8 cellular contexts compared by ENCODE assay signal in genomic region chr2:21317131-21317530, GRCh38.
A peak's percentile ranks its signal among the peaks of the same experiment; 100 is the strongest.
DNase-seq lines count a peak whose midpoint lies in the region; ATAC-seq, FAIRE-seq and TF ChIP-seq lines count a peak whose summit lies in the region.

No MANE protein-coding gene starts in this region.

- H3K27me3 Mint-ChIP-seq in memory B cell: no peaks in the 10 kb centered on the region

- H3K79me2 ChIP-seq in OCI-LY7 (ENCODE audit: insufficient read depth, low read depth, low read length): no peaks in the 10 kb centered on the region

- intact Hi-C loops in OCI-LY7 (cut with micrococcal nuclease; ENCODE audit: unreplicated experiment): loop anchor here (2.0 kb wide), 1 partner anchor 274 kb away; no protein-coding TSS in a partner anchor

- H4K20me1 ChIP-seq in OCI-LY7 (ENCODE audit: insufficient read depth, low read length): no peaks in the 10 kb centered on the region

- no peak overlapping the region for H3K27ac Mint-ChIP-seq in memory B cell

- no peak overlapping the region for H3K4me3 ChIP-seq in OCI-LY7 (ENCODE audit: low read depth, low read length, poor library complexity, severe bottlenecking)

- H3K4me1 Mint-ChIP-seq in memory B cell: no peaks in the 10 kb centered on the region

- no peak overlapping the region for H3K27ac ChIP-seq in OCI-LY7 (ENCODE audit: low read depth, low read length, poor library complexity, severe bottlenecking)

- H3K9me3 Mint-ChIP-seq in memory B cell: peaks cover 2% of the 10 kb centered on the region

- no TSS peak for BruUV-seq in OCI-LY7 (replicated peaks; lab: Mats Ljungman, UMichigan)

- H3K36me3 Mint-ChIP-seq in memory B cell: no peaks in the 10 kb centered on the region

- no peaks in the 10 kb centered on the region for H3K9me3 ChIP-seq in OCI-LY7 (ENCODE audit: low read length)

- H3K4me3 Mint-ChIP-seq in memory B cell: no peak overlapping the region

- POLR2A ChIA-PET in OCI-LY7 (lab: Charles Lee): interaction anchor here (0.7 to 1.0 kb wide), 2 partner anchors 8 to 21 kb away, joined by 3 read pairs; no protein-coding TSS in a partner anchor

- TF ChIP-seq CTCF in D721Med (IDR thresholded peaks at IDR 0.05; ENCODE audit: insufficient read depth, missing control alignments): peak; percentile 54
- peak; percentile 86 for TF ChIP-seq CTCF in OCI-LY7 (conservative IDR thresholded peaks at IDR 0.05; ENCODE audit: low read length)

- no peaks in the 10 kb centered on the region for H3K36me3 ChIP-seq in OCI-LY7 (ENCODE audit: insufficient read depth, low read length)

- H2AFZ ChIP-seq in OCI-LY7 (ENCODE audit: low read length): peak overlapping the region; percentile 46; the same call in 1 of the 2 replicates

- no peak for FAIRE-seq in D721Med (lab: Jason Lieb, UNC)

- H3K4me1 ChIP-seq in OCI-LY7 (ENCODE audit: insufficient read depth, low read length, poor library complexity, severe bottlenecking): no peaks in the 10 kb centered on the region

- H3K4me2 ChIP-seq in OCI-LY7 (ENCODE audit: low read length): no peak overlapping the region

- H3K9me2 ChIP-seq in OCI-LY7 (ENCODE audit: insufficient read depth, low read length): no peaks in the 10 kb centered on the region; the same call in 1 of the 2 replicates

- CTCF ChIA-PET in OCI-LY7 (lab: Charles Lee; ENCODE audit: unreplicated experiment): interaction anchor here (1.7 kb wide), 1 partner anchor 272 kb away, joined by 3 read pairs; no protein-coding TSS in a partner anchor

- no peak for DNase-seq in D721Med (ENCODE audit: insufficient read length, low spot score)
- DNase-seq in OCI-LY7 (ENCODE audit: low spot score): peak; percentile 65
- peak; percentile 9 for DNase-seq in dermis blood vessel endothelial cell
- DNase-seq in memory B cell (ENCODE audit: low spot score in 2 of 2): peak; percentile 13 to 28
- DNase-seq in T1000 (lab: John Stamatoyannopoulos, UW): no peak
- DNase-seq in effector CD4-positive, alpha-beta T cell: no peak

- ATAC-seq in GM18520 (IDR thresholded peaks at IDR 0.05; ENCODE audit: unreplicated experiment) (peak; percentile 41), HG03025 (IDR thresholded peaks at IDR 0.05; ENCODE audit: low FRiP score, unreplicated experiment) (peak; percentile 65), memory B cell (ENCODE audit: low read depth) (no peak)

Comparison
In these comparisons a context has a peak if more than half of its experiments do, and no peak if none do; other contexts are left out.
1. DNase-seq: peak in OCI-LY7 (single experiment), dermis blood vessel endothelial cell (single experiment) and memory B cell (2 of 2); none in D721Med (single experiment), T1000 (single experiment) and effector CD4-positive, alpha-beta T cell (single experiment).